Comparison of ENCODE assay signal across 1 cellular context in the genomic region with DNA sequence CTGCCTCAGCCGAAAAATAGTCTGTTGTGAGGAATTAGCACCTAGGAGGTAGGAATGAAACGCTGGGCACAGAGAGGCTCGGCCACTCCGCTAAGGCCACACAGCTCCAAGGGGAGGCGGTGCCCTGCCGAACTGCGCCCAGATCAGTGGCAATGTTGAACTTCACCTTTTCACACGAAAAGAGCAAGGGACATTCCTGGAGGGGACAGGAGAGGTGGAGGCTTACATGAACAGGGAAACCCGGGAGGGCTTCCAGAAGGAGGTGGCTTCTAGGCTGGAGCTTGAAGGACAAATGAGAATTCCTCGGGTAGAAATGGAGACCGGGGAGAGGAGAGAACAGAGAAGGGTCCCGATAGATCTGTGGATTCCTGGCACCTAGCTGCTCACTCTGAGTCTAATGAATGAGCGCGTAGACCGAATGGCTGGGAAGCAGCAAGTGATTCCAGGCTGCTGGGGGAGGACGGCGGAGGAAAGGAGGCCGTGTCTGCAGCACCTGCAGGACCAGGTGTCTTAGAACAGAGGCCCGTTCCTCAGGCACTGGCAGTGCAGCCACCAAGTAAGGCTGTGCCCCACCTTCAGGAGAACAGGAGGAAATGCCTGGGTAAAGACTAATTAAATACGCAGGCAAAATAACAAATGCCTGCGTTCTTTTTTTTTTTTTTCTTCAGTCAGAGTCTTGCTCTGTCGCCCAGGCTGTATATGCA.
TF ChIP-seq lines count a peak whose summit lies in the region.

No MANE protein-coding gene starts in this region.

TF ChIP-seq in GM23338, 12 proteins besides CTCF, POLR2A, EP300 and RAD21 (continued from another document):
- no peak for TF ChIP-seq ZNF462 (CRISPR knock-in tag; IDR thresholded peaks at IDR 0.05)
- no peak for TF ChIP-seq ZNF331 (CRISPR knock-in tag; IDR thresholded peaks at IDR 0.05; ENCODE audit: low read depth)
- no peak for TF ChIP-seq EZH2phosphoT487 (IDR thresholded peaks at IDR 0.05; ENCODE audit: unreplicated experiment)
- TF ChIP-seq JUNB (IDR thresholded peaks at IDR 0.05; ENCODE audit: unreplicated experiment), result no peak
TF ChIP-seq in GM23338: peak in this region for 0.
